Comparison of ENCODE assay signal across 11 cellular contexts in the genomic region with DNA sequence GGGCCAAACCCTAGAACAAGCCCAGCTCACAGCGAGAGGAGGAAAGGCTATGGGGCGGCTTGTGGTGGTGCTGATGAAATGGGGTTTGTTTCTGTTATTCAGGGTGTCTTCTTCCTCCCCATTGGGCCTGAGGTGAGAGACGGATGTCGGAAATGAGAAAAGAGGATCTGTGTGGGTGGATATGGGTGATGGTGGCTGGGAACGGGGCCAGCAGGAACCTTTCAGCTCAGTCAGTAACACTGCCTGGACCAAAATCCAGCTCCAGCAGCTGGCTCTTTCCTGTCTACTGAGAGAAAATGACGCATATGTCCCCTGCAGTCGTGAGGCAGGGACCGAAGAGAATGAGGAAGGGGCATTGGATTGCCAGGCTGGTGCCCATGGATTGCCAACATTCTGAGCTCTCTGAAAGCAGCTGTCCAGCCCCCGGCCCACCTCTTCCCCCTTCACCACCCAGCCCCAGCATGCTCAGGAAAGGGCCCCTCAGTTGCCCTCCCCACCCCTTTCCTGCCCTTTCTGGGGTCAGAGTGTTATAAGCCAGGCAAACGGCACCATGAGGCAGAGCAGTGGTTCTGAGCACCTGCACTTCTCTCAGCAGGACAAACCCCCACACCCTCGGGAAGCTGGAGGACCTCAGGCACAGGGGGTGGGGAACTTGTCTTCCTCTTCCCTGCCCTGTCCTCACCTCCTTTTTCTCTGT. TPM values are rescaled to one million over a fixed set of nuclear protein-coding genes. Genes with fewer than 3 reads are reported as not detected.
DNase-seq lines count a peak whose midpoint lies in the region; ATAC-seq and TF ChIP-seq lines count a peak whose summit lies in the region.
"Had no signal": no experiment of that assay in that cellular context is flagged by ENCODE, and none has a peak within 500 bp of the region (broad histone marks: within the 10 kb centered on the region; RNA-seq: fewer than 3 reads in every experiment).

No MANE protein-coding gene starts in this region.

- no peak overlapping the region for H3K4me3 ChIP-seq in naive thymus-derived CD4-positive, alpha-beta T cell (ENCODE audit: low read length)
- H3K4me3 ChIP-seq: heart right ventricle had no signal

- H3K4me3 Mint-ChIP-seq in CD4-positive, alpha-beta T cell = no peak overlapping the region
- no peak overlapping the region for H3K4me3 Mint-ChIP-seq in activated CD8-positive, alpha-beta T cell treated with anti-CD3 and anti-CD28 coated beads for 36 hours
- H3K4me3 Mint-ChIP-seq in naive thymus-derived CD4-positive, alpha-beta T cell = peak overlapping the region in 8 of 10 donors; percentile 10 to 68 (median 58)
- H3K4me3 Mint-ChIP-seq: CD14-positive monocyte had no signal

- peaks cover 18% of the 10 kb centered on the region for H3K4me1 Mint-ChIP-seq in CD4-positive, alpha-beta T cell (ENCODE audit: low read depth)
- peaks cover 16% of the 10 kb centered on the region for H3K4me1 Mint-ChIP-seq in activated CD8-positive, alpha-beta T cell treated with anti-CD3 and anti-CD28 coated beads for 36 hours (ENCODE audit: low read depth)
- peaks cover 8 to 21% (median 17%) of the 10 kb centered on the region in 7 donors for H3K4me1 Mint-ChIP-seq in naive thymus-derived CD4-positive, alpha-beta T cell

- peaks cover 9% of the 10 kb centered on the region for H3K36me3 Mint-ChIP-seq in CD4-positive, alpha-beta T cell (ENCODE audit: low read depth)
- peaks cover 2% of the 10 kb centered on the region for H3K36me3 Mint-ChIP-seq in activated CD8-positive, alpha-beta T cell treated with anti-CD3 and anti-CD28 coated beads for 36 hours (ENCODE audit: low read depth)
- H3K36me3 Mint-ChIP-seq in naive thymus-derived CD4-positive, alpha-beta T cell = peaks cover 0 to 19% (median 0%) of the 10 kb centered on the region in 5 donors

- H3K36me3 ChIP-seq in naive thymus-derived CD4-positive, alpha-beta T cell (ENCODE audit: control insufficient read depth in 2 of 3, insufficient read depth in 3 of 3, low read length in 3 of 3) = peaks cover 0 to 3% (median 0%) of the 10 kb centered on the region in 3 experiments

- no peak for TF ChIP-seq CTCF in CD4-positive, alpha-beta T cell (IDR thresholded peaks at IDR 0.05)
- no peak for TF ChIP-seq CTCF in activated CD8-positive, alpha-beta T cell treated with anti-CD3 and anti-CD28 coated beads for 36 hours (IDR thresholded peaks at IDR 0.05)

- DNase-seq in CD4-positive, alpha-beta T cell = no peak
- peak; percentile 62 for DNase-seq in activated CD8-positive, alpha-beta T cell treated with anti-CD3 and anti-CD28 coated beads for 36 hours
- peak in 3 of 9 donors; percentile 4 to 21 (median 16) for DNase-seq in naive thymus-derived CD4-positive, alpha-beta T cell
- DNase-seq in effector CD8-positive, alpha-beta T cell (lab: John Stamatoyannopoulos, UW) = no peak
- no peak for DNase-seq in DMS153 treated with DMSO at 0.1 percent for 48 hours (lab: John Stamatoyannopoulos, UW; ENCODE audit: unreplicated experiment)
- DNase-seq: GDM1, heart right ventricle, mesenchymal stem cell had no signal

- no peak overlapping the region for H3K27ac Mint-ChIP-seq in CD4-positive, alpha-beta T cell
- H3K27ac Mint-ChIP-seq in activated CD8-positive, alpha-beta T cell treated with anti-CD3 and anti-CD28 coated beads for 36 hours = peak overlapping the region; percentile 71
- H3K27ac Mint-ChIP-seq in naive thymus-derived CD4-positive, alpha-beta T cell = peak overlapping the region in 6 of 9 donors; percentile 9 to 85 (median 38)

- no peaks in the 10 kb centered on the region for H3K4me1 ChIP-seq in naive thymus-derived CD4-positive, alpha-beta T cell (ENCODE audit: control insufficient read depth in 2 of 2, insufficient read depth in 2 of 2, low read length in 2 of 2)

- no peaks in the 10 kb centered on the region for H3K27me3 Mint-ChIP-seq in CD4-positive, alpha-beta T cell
- no peaks in the 10 kb centered on the region for H3K27me3 Mint-ChIP-seq in activated CD8-positive, alpha-beta T cell treated with anti-CD3 and anti-CD28 coated beads for 36 hours
- no peaks in the 10 kb centered on the region for H3K27me3 Mint-ChIP-seq in naive thymus-derived CD4-positive, alpha-beta T cell

- POLR2A ChIA-PET in CD4-positive, alpha-beta T cell (lab: Charles Lee) = no interaction called here
- POLR2A ChIA-PET in activated CD8-positive, alpha-beta T cell treated with anti-CD3 and anti-CD28 coated beads for 36 hours (lab: Charles Lee) = interaction anchor here (0.6 kb wide), 1 partner anchor 46 kb away, joined by 3 read pairs; no protein-coding TSS in a partner anchor
- POLR2A ChIA-PET in naive thymus-derived CD4-positive, alpha-beta T cell (lab: Charles Lee) = no interaction called here

- H3K27ac ChIP-seq in CD4-positive, alpha-beta T cell (ENCODE audit: low read depth, low read length) = no peak overlapping the region
- no peak overlapping the region for H3K27ac ChIP-seq in naive thymus-derived CD4-positive, alpha-beta T cell (ENCODE audit: low read depth, low read length)
- H3K27ac ChIP-seq: heart right ventricle had no signal

- ATAC-seq in CD4-positive, alpha-beta T cell (ENCODE audit: poor library complexity) = peak; percentile 55
- ATAC-seq in GM18502 (IDR thresholded peaks at IDR 0.05; ENCODE audit: poor library complexity, unreplicated experiment) = peak; percentile 73
- ATAC-seq in activated CD8-positive, alpha-beta T cell treated with anti-CD3 and anti-CD28 coated beads for 36 hours = peak; percentile 86
- ATAC-seq in naive thymus-derived CD4-positive, alpha-beta T cell = peak; percentile 63
- no peak for ATAC-seq in GM18519 (IDR thresholded peaks at IDR 0.05; ENCODE audit: low FRiP score, unreplicated experiment)

- no peaks in the 10 kb centered on the region for H3K9me3 ChIP-seq in CD4-positive, alpha-beta T cell (ENCODE audit: control insufficient read depth, low read length)
- no peaks in the 10 kb centered on the region for H3K9me3 ChIP-seq in naive thymus-derived CD4-positive, alpha-beta T cell (ENCODE audit: control insufficient read depth in 2 of 3, low read length in 3 of 3)
- H3K9me3 ChIP-seq: heart right ventricle had no signal

- CTCF ChIA-PET in CD4-positive, alpha-beta T cell (lab: Charles Lee) = interaction anchor here (0.7 kb wide), 1 partner anchor 43 kb away, joined by 8 read pairs; no protein-coding TSS in a partner anchor
- CTCF ChIA-PET in activated CD8-positive, alpha-beta T cell treated with anti-CD3 and anti-CD28 coated beads for 36 hours (lab: Charles Lee) = interaction anchor here (1.1 to 1.8 kb wide), 2 partner anchors 23 to 84 kb away, joined by 3 to 5 read pairs; no protein-coding TSS in a partner anchor
- CTCF ChIA-PET in naive thymus-derived CD4-positive, alpha-beta T cell (lab: Charles Lee) = no interaction called here

- no peaks in the 10 kb centered on the region for H3K9me3 Mint-ChIP-seq in CD4-positive, alpha-beta T cell
- no peaks in the 10 kb centered on the region for H3K9me3 Mint-ChIP-seq in activated CD8-positive, alpha-beta T cell treated with anti-CD3 and anti-CD28 coated beads for 36 hours
- H3K9me3 Mint-ChIP-seq in naive thymus-derived CD4-positive, alpha-beta T cell = no peaks in the 10 kb centered on the region

- H3K27me3 ChIP-seq in CD4-positive, alpha-beta T cell (ENCODE audit: control insufficient read depth, insufficient read depth, low read length) = no peaks in the 10 kb centered on the region
- no peaks in the 10 kb centered on the region for H3K27me3 ChIP-seq in naive thymus-derived CD4-positive, alpha-beta T cell (ENCODE audit: control insufficient read depth in 2 of 2, insufficient read depth in 2 of 2, low read length in 2 of 2)
- H3K27me3 ChIP-seq: heart right ventricle had no signal

- intact Hi-C loops in CD4-positive, alpha-beta T cell (cut with DNase I, micrococcal nuclease) = no loop called here
- intact Hi-C loops in activated CD8-positive, alpha-beta T cell treated with anti-CD3 and anti-CD28 coated beads for 36 hours (cut with micrococcal nuclease) = no loop called here
- intact Hi-C loops in naive thymus-derived CD4-positive, alpha-beta T cell (cut with micrococcal nuclease) = no loop called here

RNA-seq across cellular contexts. Expression of a gene that starts 4.0 kb away (rescaled TPM):
- total RNA-seq in CD4-positive, alpha-beta T cell = 1 to 10 TPM; 5.4 to 5.6 TPM
- 1 to 10 TPM; 1.8 to 4.1 TPM for total RNA-seq in activated CD8-positive, alpha-beta T cell treated with anti-CD3 and anti-CD28 coated beads for 36 hours
- total RNA-seq in naive thymus-derived CD4-positive, alpha-beta T cell = 10 to 100 TPM in 2 of 5 experiments, 1 to 10 TPM in 3; 5.9 to 20.5 (median 7.6) TPM
- 1 to 10 TPM in 1 of 2 donors, under 1 TPM in 1; 0.38 to 1.8 TPM for polyA plus RNA-seq in naive thymus-derived CD4-positive, alpha-beta T cell

RNA-seq across cellular contexts. Expression of a gene that starts 44.2 kb away (rescaled TPM):
- total RNA-seq in CD4-positive, alpha-beta T cell = 10 to 100 TPM; 15.3 to 18.2 TPM
- total RNA-seq in activated CD8-positive, alpha-beta T cell treated with anti-CD3 and anti-CD28 coated beads for 36 hours = 10 to 100 TPM; 45.3 to 45.4 TPM
- 10 to 100 TPM; 13.6 to 29.2 (median 26.7) TPM for total RNA-seq in naive thymus-derived CD4-positive, alpha-beta T cell
- 10 to 100 TPM; 14.6 to 17.1 TPM for polyA plus RNA-seq in naive thymus-derived CD4-positive, alpha-beta T cell

RNA-seq across cellular contexts. Expression of a gene that starts 44.3 kb away (rescaled TPM):
- total RNA-seq in CD4-positive, alpha-beta T cell = 10 to 100 TPM; 34.2 to 35.0 TPM
- 10 to 100 TPM; 13.0 to 13.6 TPM for total RNA-seq in activated CD8-positive, alpha-beta T cell treated with anti-CD3 and anti-CD28 coated beads for 36 hours
- total RNA-seq in naive thymus-derived CD4-positive, alpha-beta T cell = 10 to 100 TPM; 16.4 to 70.4 (median 32.1) TPM
- 100 to 1,000 TPM; 116 to 120 TPM for polyA plus RNA-seq in naive thymus-derived CD4-positive, alpha-beta T cell

Comparison
In these comparisons a context has a peak if more than half of its experiments do, and no peak if none do; other contexts are left out.
1. H3K4me3 Mint-ChIP-seq: peak in naive thymus-derived CD4-positive, alpha-beta T cell (8 of 10); none in CD4-positive, alpha-beta T cell (single experiment) and activated CD8-positive, alpha-beta T cell treated with anti-CD3 and anti-CD28 coated beads for 36 hours (single experiment).